31 cellular contexts compared by ENCODE assay signal in genomic region chr9:131308906-131309305, GRCh38. TPM values are rescaled to one million over a fixed set of nuclear protein-coding genes. Genes with fewer than 3 reads are reported as not detected.
"Had no signal": no experiment of that assay in that cellular context is flagged by ENCODE, and none has a peak within 500 bp of the region (broad histone marks: within the 10 kb centered on the region; RNA-seq: fewer than 3 reads in every experiment).

No MANE protein-coding gene starts in this region.

- H3K27ac Mint-ChIP-seq: activated CD8-positive, alpha-beta T cell treated with anti-CD3 and anti-CD28 coated beads for 36 hours; activated naive CD8-positive, alpha-beta T cell; activated T-helper 17 cell treated with anti-CD3 and anti-CD28 coated beads, Interleukin-2, amount 50 U/mL, for 72 hours; dendritic cell treated with granulocyte-macrophage colony-stimulating factor and Interleukin-4, amounts not matched to agents 40 ng/mL and 50 ng/mL, for 4 days; endodermal cell; T-helper 17 cell; T-helper 2 cell treated with Interferon-gamma antibody and Interleukin-4, amounts not matched to agents 5 μg/mL and 100 μg/mL, for 36 hours had no signal

- H3K36me3 Mint-ChIP-seq: activated naive CD8-positive, alpha-beta T cell had no signal

- H3K4me3 Mint-ChIP-seq: activated CD4-positive, alpha-beta T cell treated with anti-CD3 and anti-CD28 coated beads for 36 hours; activated CD4-positive, alpha-beta T cell treated with anti-CD3 and anti-CD28 coated beads, Interleukin-2, amount 10 ng/mL, durations not matched to agents 24 days and 14 days; activated CD8-positive, alpha-beta T cell treated with anti-CD3 and anti-CD28 coated beads for 36 hours; activated naive CD8-positive, alpha-beta T cell; activated T-cell treated with anti-CD3 and anti-CD28 coated beads, Interleukin-2, amount 50 U/mL, for 4 hours; activated T-helper 17 cell treated with anti-CD3 and anti-CD28 coated beads, Interleukin-2, amount 50 U/mL, for 72 hours; central memory CD8-positive, alpha-beta T cell; dendritic cell treated with granulocyte-macrophage colony-stimulating factor and Interleukin-4, amounts not matched to agents 40 ng/mL and 50 ng/mL, for 4 days; endodermal cell; T-helper 17 cell; T-helper 2 cell treated with Interferon-gamma antibody and Interleukin-4, amounts not matched to agents 5 μg/mL and 100 μg/mL, for 36 hours had no signal

- H3K4me3 ChIP-seq: coronary artery, dorsolateral prefrontal cortex had no signal

- H3K4me1 Mint-ChIP-seq: activated T-helper 17 cell treated with anti-CD3 and anti-CD28 coated beads, Interleukin-2, amount 50 U/mL, for 72 hours; endodermal cell had no signal

- ATAC-seq: activated CD4-positive, alpha-beta T cell treated with anti-CD3 and anti-CD28 coated beads for 36 hours; activated CD8-positive, alpha-beta T cell treated with anti-CD3 and anti-CD28 coated beads for 36 hours; activated T-cell treated with anti-CD3 and anti-CD28 coated beads, Interleukin-2, amount 50 U/mL, for 4 hours; activated T-helper 17 cell treated with anti-CD3 and anti-CD28 coated beads, Interleukin-2, amount 50 U/mL, for 72 hours; esophagus mucosa; T-helper 17 cell had no signal

- H3K9me3 Mint-ChIP-seq: activated CD4-positive, alpha-beta T cell treated with anti-CD3 and anti-CD28 coated beads, Interleukin-2, amount 10 ng/mL, durations not matched to agents 24 days and 14 days; activated CD8-positive, alpha-beta T cell treated with anti-CD3 and anti-CD28 coated beads for 36 hours; activated T-cell treated with anti-CD3 and anti-CD28 coated beads, Interleukin-2, amount 50 U/mL, for 4 hours; activated T-helper 17 cell treated with anti-CD3 and anti-CD28 coated beads, Interleukin-2, amount 50 U/mL, for 72 hours; central memory CD8-positive, alpha-beta T cell; dendritic cell treated with granulocyte-macrophage colony-stimulating factor and Interleukin-4, amounts not matched to agents 40 ng/mL and 50 ng/mL, for 4 days; endodermal cell; T-helper 2 cell treated with Interferon-gamma antibody and Interleukin-4, amounts not matched to agents 5 μg/mL and 100 μg/mL, for 36 hours had no signal

- H3K27me3 Mint-ChIP-seq: activated CD4-positive, alpha-beta T cell treated with anti-CD3 and anti-CD28 coated beads for 36 hours; activated CD4-positive, alpha-beta T cell treated with anti-CD3 and anti-CD28 coated beads, Interleukin-2, amount 10 ng/mL, durations not matched to agents 24 days and 14 days; activated CD8-positive, alpha-beta T cell treated with anti-CD3 and anti-CD28 coated beads for 36 hours; activated naive CD8-positive, alpha-beta T cell; activated T-helper 17 cell treated with anti-CD3 and anti-CD28 coated beads, Interleukin-2, amount 50 U/mL, for 72 hours; central memory CD8-positive, alpha-beta T cell; T-helper 17 cell had no signal

- H3K27me3 ChIP-seq: brain microvascular endothelial cell, dorsolateral prefrontal cortex had no signal

- H3K27ac ChIP-seq: brain microvascular endothelial cell, coronary artery, WERI-Rb-1 had no signal

- H3K36me3 ChIP-seq: brain microvascular endothelial cell, WERI-Rb-1 had no signal

- DNase-seq: activated CD4-positive, alpha-beta T cell treated with anti-CD3 and anti-CD28 coated beads for 36 hours; activated CD4-positive, alpha-beta T cell treated with anti-CD3 and anti-CD28 coated beads, Interleukin-2, amount 10 ng/mL, durations not matched to agents 24 days and 14 days; activated CD4-positive, CD25-positive, alpha-beta regulatory T cell; activated CD4-positive, CD25-positive, alpha-beta regulatory T cell treated with anti-CD3 and anti-CD28 coated beads, Interleukin-2, amount 50 U/mL, for 72 hours; activated CD8-positive, alpha-beta memory T cell treated with anti-CD3 and anti-CD28 coated beads for 24 hours; activated CD8-positive, alpha-beta T cell treated with anti-CD3 and anti-CD28 coated beads for 36 hours; activated effector memory CD4-positive, alpha-beta T cell treated with Interleukin-2 at 50 U/mL for 16 hours; activated gamma-delta T cell treated with Interleukin-2 at 50 U/mL for 16 hours; activated naive CD4-positive, alpha-beta T cell treated with anti-CD3 and anti-CD28 coated beads, Interleukin-2, amount 50 U/mL, for 16 hours; activated naive CD4-positive, alpha-beta T cell treated with Interleukin-2 at 50 U/mL for 16 hours; activated T-cell treated with anti-CD3 and anti-CD28 coated beads, Interleukin-2, amount 50 U/mL, for 4 hours; amniotic stem cell; anterior cingulate cortex; brain microvascular endothelial cell; dorsolateral prefrontal cortex; effector memory CD4-positive, alpha-beta T cell; endodermal cell; foreskin fibroblast; glutamatergic neuron; T-helper 1 cell; T-helper 17 cell; T1000; WERI-Rb-1 had no signal

RNA-seq across cellular contexts. Expression of gene PLPP7, which starts 19.4 kb away (rescaled TPM):
- total RNA-seq: activated CD4-positive, alpha-beta T cell treated with anti-CD3 and anti-CD28 coated beads, Interleukin-2, amount 10 ng/mL, durations not matched to agents 24 days and 14 days; activated T-cell treated with anti-CD3 and anti-CD28 coated beads, Interleukin-2, amount 50 U/mL, for 4 hours; activated T-helper 17 cell treated with anti-CD3 and anti-CD28 coated beads, Interleukin-2, amount 50 U/mL, for 72 hours; bronchial epithelial cell had no signal
